In the genomic region with DNA sequence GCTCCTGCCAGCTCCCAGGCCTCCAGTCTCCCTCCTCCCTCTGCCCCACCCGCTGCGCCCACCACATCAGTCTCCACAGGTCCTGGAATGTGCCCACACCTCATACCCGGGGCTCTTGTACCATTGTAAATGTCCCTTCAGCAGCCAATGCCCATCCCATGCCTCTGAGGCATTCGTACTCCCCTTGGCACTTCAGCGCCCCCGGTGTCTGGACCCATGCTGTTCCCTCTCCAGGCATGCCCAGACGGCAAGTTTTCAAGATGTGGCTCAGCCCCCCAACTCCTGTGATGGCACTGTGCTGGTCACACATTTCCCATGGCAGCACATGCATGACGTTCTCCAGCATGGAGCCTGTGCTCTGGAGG, we compare ENCODE assay signal across 1 cellular context.
TF ChIP-seq lines count a peak whose summit lies in the region.

No MANE protein-coding gene starts in this region.

TF ChIP-seq in HepG2, 621 proteins besides CTCF, POLR2A, EP300 and RAD21 (continued from another document and continues in another):
- TF ChIP-seq, protein P1, sequence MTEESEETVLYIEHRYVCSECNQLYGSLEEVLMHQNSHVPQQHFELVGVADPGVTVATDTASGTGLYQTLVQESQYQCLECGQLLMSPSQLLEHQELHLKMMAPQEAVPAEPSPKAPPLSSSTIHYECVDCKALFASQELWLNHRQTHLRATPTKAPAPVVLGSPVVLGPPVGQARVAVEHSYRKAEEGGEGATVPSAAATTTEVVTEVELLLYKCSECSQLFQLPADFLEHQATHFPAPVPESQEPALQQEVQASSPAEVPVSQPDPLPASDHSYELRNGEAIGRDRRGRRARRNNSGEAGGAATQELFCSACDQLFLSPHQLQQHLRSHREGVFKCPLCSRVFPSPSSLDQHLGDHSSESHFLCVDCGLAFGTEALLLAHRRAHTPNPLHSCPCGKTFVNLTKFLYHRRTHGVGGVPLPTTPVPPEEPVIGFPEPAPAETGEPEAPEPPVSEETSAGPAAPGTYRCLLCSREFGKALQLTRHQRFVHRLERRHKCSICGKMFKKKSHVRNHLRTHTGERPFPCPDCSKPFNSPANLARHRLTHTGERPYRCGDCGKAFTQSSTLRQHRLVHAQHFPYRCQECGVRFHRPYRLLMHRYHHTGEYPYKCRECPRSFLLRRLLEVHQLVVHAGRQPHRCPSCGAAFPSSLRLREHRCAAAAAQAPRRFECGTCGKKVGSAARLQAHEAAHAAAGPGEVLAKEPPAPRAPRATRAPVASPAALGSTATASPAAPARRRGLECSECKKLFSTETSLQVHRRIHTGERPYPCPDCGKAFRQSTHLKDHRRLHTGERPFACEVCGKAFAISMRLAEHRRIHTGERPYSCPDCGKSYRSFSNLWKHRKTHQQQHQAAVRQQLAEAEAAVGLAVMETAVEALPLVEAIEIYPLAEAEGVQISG (CRISPR knock-in tag; IDR thresholded peaks at IDR 0.05) = no peak
- TF ChIP-seq ESRRA (CRISPR knock-in tag; IDR thresholded peaks at IDR 0.05; ENCODE audit: low read depth) (no peak), HMGA1 (CRISPR knock-in tag; conservative IDR thresholded peaks at IDR 0.05) (no peak), FOSL1 (CRISPR knock-in tag; IDR thresholded peaks at IDR 0.05; ENCODE audit: borderline replicate concordance) (no peak), CAMTA2 (CRISPR knock-in tag; IDR thresholded peaks at IDR 0.05; ENCODE audit: borderline replicate concordance) (no peak; the same call in 1 of the 2 replicates), ZFY (CRISPR knock-in tag; IDR thresholded peaks at IDR 0.05) (no peak), KLF9 (CRISPR knock-in tag; IDR thresholded peaks at IDR 0.05; ENCODE audit: low read depth) (no peak), ZNF33B (CRISPR knock-in tag; IDR thresholded peaks at IDR 0.05) (no peak; the same call in 1 of the 2 replicates), ZNF652 (CRISPR knock-in tag; IDR thresholded peaks at IDR 0.05; ENCODE audit: borderline replicate concordance, low read depth) (no peak), NPAS2 (CRISPR knock-in tag; IDR thresholded peaks at IDR 0.05; ENCODE audit: borderline replicate concordance) (no peak), XBP1 (CRISPR knock-in tag; IDR thresholded peaks at IDR 0.05) (no peak), RFXANK (CRISPR knock-in tag; IDR thresholded peaks at IDR 0.05) (no peak), BRD4 (CRISPR knock-in tag; IDR thresholded peaks at IDR 0.05) (peak; percentile 25; the same call in 1 of the 2 replicates), ZNF737 (CRISPR knock-in tag; IDR thresholded peaks at IDR 0.05; ENCODE audit: borderline replicate concordance) (no peak), NKX3-1 (CRISPR knock-in tag; IDR thresholded peaks at IDR 0.05) (no peak), ADNP (CRISPR knock-in tag; IDR thresholded peaks at IDR 0.05) (0 out of 2 replicates have a peak, but pooled peaks have one; percentile 42), DMAP1 (CRISPR knock-in tag; IDR thresholded peaks at IDR 0.05) (no peak), ZNF468 (CRISPR knock-in tag; IDR thresholded peaks at IDR 0.05) (no peak), CEBPG (CRISPR knock-in tag; IDR thresholded peaks at IDR 0.05) (no peak), BCL6 (CRISPR knock-in tag; IDR thresholded peaks at IDR 0.05) (no peak), ZNF615 (CRISPR knock-in tag; IDR thresholded peaks at IDR 0.05; ENCODE audit: borderline replicate concordance) (no peak), SUZ12 (IDR thresholded peaks at IDR 0.05; ENCODE audit: low read depth, low read length) (no peak), RFX5 (IDR thresholded peaks at IDR 0.05; ENCODE audit: low read depth, low read length) (no peak), CHD4 (IDR thresholded peaks at IDR 0.05; ENCODE audit: borderline replicate concordance, low read length) (no peak), ZNF629 (CRISPR knock-in tag; conservative IDR thresholded peaks at IDR 0.05) (no peak), SMAD9 (CRISPR knock-in tag; IDR thresholded peaks at IDR 0.05) (0 out of 2 replicates have a peak, but pooled peaks have one; percentile 25), ZSCAN31 (CRISPR knock-in tag; IDR thresholded peaks at IDR 0.05; ENCODE audit: low read depth) (no peak), SAFB2 (CRISPR knock-in tag; IDR thresholded peaks at IDR 0.05; ENCODE audit: borderline replicate concordance, low read depth) (no peak), HDAC6 (IDR thresholded peaks at IDR 0.05; ENCODE audit: low read depth, low read length) (no peak), HCFC1 (IDR thresholded peaks at IDR 0.05; ENCODE audit: low read depth, low read length) (no peak), ZNF577 (CRISPR knock-in tag; IDR thresholded peaks at IDR 0.05; ENCODE audit: borderline replicate concordance, low read depth) (no peak), CCDC6 (CRISPR knock-in tag; IDR thresholded peaks at IDR 0.05) (no peak), ZFP82 (CRISPR knock-in tag; IDR thresholded peaks at IDR 0.05; ENCODE audit: borderline replicate concordance) (no peak), REPIN1 (CRISPR knock-in tag; IDR thresholded peaks at IDR 0.05; ENCODE audit: borderline replicate concordance, low read depth) (no peak), FOXK1 (CRISPR knock-in tag; IDR thresholded peaks at IDR 0.05; ENCODE audit: borderline replicate concordance, low read depth) (no peak), PHF21A (CRISPR knock-in tag; IDR thresholded peaks at IDR 0.05) (no peak), SRY (CRISPR knock-in tag; IDR thresholded peaks at IDR 0.05) (0 out of 2 replicates have a peak, but pooled peaks have one; percentile 44), ZNF143 (CRISPR knock-in tag; IDR thresholded peaks at IDR 0.05) (no peak), ZNF296 (CRISPR knock-in tag; conservative IDR thresholded peaks at IDR 0.05) (no peak), FOXC1 (CRISPR knock-in tag; IDR thresholded peaks at IDR 0.05; ENCODE audit: borderline replicate concordance) (peak; percentile 73; the same call in 1 of the 2 replicates), POGZ (CRISPR knock-in tag; IDR thresholded peaks at IDR 0.05) (no peak), PHB2 (IDR thresholded peaks at IDR 0.05; ENCODE audit: partially characterized antibody) (no peak), HES4 (CRISPR knock-in tag; IDR thresholded peaks at IDR 0.05; ENCODE audit: borderline replicate concordance) (0 out of 2 replicates have a peak, but pooled peaks have one; percentile 4)
- TF ChIP-seq, protein P2, sequence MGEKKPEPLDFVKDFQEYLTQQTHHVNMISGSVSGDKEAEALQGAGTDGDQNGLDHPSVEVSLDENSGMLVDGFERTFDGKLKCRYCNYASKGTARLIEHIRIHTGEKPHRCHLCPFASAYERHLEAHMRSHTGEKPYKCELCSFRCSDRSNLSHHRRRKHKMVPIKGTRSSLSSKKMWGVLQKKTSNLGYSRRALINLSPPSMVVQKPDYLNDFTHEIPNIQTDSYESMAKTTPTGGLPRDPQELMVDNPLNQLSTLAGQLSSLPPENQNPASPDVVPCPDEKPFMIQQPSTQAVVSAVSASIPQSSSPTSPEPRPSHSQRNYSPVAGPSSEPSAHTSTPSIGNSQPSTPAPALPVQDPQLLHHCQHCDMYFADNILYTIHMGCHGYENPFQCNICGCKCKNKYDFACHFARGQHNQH (CRISPR knock-in tag; IDR thresholded peaks at IDR 0.05) = no peak
- TF ChIP-seq, protein P3, sequence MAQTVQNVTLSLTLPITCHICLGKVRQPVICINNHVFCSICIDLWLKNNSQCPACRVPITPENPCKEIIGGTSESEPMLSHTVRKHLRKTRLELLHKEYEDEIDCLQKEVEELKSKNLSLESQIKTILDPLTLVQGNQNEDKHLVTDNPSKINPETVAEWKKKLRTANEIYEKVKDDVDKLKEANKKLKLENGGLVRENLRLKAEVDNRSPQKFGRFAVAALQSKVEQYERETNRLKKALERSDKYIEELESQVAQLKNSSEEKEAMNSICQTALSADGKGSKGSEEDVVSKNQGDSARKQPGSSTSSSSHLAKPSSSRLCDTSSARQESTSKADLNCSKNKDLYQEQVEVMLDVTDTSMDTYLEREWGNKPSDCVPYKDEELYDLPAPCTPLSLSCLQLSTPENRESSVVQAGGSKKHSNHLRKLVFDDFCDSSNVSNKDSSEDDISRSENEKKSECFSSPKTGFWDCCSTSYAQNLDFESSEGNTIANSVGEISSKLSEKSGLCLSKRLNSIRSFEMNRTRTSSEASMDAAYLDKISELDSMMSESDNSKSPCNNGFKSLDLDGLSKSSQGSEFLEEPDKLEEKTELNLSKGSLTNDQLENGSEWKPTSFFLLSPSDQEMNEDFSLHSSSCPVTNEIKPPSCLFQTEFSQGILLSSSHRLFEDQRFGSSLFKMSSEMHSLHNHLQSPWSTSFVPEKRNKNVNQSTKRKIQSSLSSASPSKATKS (CRISPR knock-in tag; IDR thresholded peaks at IDR 0.05) = no peak
- TF ChIP-seq, protein P4, sequence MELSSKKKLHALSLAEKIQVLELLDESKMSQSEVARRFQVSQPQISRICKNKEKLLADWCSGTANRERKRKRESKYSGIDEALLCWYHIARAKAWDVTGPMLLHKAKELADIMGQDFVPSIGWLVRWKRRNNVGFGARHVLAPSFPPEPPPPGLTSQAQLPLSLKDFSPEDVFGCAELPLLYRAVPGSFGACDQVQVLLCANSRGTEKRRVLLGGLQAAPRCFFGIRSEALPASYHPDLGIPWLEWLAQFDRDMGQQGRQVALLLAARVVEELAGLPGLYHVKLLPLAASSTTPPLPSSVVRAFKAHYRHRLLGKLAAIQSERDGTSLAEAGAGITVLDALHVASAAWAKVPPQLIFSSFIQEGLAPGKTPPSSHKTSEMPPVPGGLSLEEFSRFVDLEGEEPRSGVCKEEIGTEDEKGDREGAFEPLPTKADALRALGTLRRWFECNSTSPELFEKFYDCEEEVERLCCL (CRISPR knock-in tag; IDR thresholded peaks at IDR 0.05; ENCODE audit: borderline replicate concordance) = no peak
- TF ChIP-seq, protein P5, sequence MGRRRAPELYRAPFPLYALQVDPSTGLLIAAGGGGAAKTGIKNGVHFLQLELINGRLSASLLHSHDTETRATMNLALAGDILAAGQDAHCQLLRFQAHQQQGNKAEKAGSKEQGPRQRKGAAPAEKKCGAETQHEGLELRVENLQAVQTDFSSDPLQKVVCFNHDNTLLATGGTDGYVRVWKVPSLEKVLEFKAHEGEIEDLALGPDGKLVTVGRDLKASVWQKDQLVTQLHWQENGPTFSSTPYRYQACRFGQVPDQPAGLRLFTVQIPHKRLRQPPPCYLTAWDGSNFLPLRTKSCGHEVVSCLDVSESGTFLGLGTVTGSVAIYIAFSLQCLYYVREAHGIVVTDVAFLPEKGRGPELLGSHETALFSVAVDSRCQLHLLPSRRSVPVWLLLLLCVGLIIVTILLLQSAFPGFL (CRISPR knock-in tag; IDR thresholded peaks at IDR 0.05) = no peak
- TF ChIP-seq, protein P6, sequence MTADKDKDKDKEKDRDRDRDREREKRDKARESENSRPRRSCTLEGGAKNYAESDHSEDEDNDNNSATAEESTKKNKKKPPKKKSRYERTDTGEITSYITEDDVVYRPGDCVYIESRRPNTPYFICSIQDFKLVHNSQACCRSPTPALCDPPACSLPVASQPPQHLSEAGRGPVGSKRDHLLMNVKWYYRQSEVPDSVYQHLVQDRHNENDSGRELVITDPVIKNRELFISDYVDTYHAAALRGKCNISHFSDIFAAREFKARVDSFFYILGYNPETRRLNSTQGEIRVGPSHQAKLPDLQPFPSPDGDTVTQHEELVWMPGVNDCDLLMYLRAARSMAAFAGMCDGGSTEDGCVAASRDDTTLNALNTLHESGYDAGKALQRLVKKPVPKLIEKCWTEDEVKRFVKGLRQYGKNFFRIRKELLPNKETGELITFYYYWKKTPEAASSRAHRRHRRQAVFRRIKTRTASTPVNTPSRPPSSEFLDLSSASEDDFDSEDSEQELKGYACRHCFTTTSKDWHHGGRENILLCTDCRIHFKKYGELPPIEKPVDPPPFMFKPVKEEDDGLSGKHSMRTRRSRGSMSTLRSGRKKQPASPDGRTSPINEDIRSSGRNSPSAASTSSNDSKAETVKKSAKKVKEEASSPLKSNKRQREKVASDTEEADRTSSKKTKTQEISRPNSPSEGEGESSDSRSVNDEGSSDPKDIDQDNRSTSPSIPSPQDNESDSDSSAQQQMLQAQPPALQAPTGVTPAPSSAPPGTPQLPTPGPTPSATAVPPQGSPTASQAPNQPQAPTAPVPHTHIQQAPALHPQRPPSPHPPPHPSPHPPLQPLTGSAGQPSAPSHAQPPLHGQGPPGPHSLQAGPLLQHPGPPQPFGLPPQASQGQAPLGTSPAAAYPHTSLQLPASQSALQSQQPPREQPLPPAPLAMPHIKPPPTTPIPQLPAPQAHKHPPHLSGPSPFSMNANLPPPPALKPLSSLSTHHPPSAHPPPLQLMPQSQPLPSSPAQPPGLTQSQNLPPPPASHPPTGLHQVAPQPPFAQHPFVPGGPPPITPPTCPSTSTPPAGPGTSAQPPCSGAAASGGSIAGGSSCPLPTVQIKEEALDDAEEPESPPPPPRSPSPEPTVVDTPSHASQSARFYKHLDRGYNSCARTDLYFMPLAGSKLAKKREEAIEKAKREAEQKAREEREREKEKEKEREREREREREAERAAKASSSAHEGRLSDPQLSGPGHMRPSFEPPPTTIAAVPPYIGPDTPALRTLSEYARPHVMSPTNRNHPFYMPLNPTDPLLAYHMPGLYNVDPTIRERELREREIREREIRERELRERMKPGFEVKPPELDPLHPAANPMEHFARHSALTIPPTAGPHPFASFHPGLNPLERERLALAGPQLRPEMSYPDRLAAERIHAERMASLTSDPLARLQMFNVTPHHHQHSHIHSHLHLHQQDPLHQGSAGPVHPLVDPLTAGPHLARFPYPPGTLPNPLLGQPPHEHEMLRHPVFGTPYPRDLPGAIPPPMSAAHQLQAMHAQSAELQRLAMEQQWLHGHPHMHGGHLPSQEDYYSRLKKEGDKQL (CRISPR knock-in tag; IDR thresholded peaks at IDR 0.05; ENCODE audit: low read depth) = no peak
- TF ChIP-seq, protein P7, sequence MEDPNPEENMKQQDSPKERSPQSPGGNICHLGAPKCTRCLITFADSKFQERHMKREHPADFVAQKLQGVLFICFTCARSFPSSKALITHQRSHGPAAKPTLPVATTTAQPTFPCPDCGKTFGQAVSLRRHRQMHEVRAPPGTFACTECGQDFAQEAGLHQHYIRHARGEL (CRISPR knock-in tag; IDR thresholded peaks at IDR 0.05) = 0 out of 2 replicates have a peak, but pooled peaks have one; percentile 41
- TF ChIP-seq, protein P8, sequence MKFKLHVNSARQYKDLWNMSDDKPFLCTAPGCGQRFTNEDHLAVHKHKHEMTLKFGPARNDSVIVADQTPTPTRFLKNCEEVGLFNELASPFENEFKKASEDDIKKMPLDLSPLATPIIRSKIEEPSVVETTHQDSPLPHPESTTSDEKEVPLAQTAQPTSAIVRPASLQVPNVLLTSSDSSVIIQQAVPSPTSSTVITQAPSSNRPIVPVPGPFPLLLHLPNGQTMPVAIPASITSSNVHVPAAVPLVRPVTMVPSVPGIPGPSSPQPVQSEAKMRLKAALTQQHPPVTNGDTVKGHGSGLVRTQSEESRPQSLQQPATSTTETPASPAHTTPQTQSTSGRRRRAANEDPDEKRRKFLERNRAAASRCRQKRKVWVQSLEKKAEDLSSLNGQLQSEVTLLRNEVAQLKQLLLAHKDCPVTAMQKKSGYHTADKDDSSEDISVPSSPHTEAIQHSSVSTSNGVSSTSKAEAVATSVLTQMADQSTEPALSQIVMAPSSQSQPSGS (CRISPR knock-in tag; IDR thresholded peaks at IDR 0.05) = no peak
- TF ChIP-seq, protein P9, sequence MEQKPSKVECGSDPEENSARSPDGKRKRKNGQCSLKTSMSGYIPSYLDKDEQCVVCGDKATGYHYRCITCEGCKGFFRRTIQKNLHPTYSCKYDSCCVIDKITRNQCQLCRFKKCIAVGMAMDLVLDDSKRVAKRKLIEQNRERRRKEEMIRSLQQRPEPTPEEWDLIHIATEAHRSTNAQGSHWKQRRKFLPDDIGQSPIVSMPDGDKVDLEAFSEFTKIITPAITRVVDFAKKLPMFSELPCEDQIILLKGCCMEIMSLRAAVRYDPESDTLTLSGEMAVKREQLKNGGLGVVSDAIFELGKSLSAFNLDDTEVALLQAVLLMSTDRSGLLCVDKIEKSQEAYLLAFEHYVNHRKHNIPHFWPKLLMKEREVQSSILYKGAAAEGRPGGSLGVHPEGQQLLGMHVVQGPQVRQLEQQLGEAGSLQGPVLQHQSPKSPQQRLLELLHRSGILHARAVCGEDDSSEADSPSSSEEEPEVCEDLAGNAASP (CRISPR knock-in tag; IDR thresholded peaks at IDR 0.05; ENCODE audit: borderline replicate concordance) = no peak
